ENCODE assay signal across 1 cellular context in the genomic region with DNA sequence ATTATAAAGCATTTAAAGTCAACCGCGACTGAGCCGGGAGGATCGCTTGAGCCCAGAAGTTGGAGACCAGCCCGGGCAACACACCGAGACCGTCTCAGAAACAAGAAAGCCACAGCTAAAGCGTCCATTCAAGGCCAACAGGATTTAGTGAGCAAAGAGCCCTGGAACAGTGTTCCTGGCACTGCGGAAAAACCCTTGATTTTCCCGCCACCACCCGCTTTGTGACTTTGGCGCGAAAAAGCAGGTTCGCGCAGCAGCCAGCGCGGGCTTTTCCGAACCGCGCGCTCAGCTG.
TF ChIP-seq lines count a peak whose summit lies in the region.

No MANE protein-coding gene starts in this region.

TF ChIP-seq in HepG2, 621 proteins besides CTCF, POLR2A, EP300 and RAD21 (continued from another document and continues in another):
- TF ChIP-seq, protein P1, sequence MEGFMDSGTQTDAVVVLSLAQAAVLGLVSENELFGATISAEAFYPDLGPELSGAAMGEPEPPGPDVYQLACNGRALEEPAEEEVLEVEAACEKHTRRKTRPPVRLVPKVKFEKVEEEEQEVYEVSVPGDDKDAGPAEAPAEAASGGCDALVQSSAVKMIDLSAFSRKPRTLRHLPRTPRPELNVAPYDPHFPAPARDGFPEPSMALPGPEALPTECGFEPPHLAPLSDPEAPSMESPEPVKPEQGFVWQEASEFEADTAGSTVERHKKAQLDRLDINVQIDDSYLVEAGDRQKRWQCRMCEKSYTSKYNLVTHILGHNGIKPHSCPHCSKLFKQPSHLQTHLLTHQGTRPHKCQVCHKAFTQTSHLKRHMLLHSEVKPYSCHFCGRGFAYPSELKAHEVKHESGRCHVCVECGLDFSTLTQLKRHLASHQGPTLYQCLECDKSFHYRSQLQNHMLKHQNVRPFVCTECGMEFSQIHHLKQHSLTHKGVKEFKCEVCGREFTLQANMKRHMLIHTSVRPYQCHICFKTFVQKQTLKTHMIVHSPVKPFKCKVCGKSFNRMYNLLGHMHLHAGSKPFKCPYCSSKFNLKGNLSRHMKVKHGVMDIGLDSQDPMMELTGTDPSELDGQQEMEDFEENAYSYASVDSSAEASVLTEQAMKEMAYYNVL (CRISPR knock-in tag; IDR thresholded peaks at IDR 0.05; ENCODE audit: borderline replicate concordance), result 0 out of 2 replicates have a peak, but pooled peaks have one; percentile 61
- TF ChIP-seq, protein P2, sequence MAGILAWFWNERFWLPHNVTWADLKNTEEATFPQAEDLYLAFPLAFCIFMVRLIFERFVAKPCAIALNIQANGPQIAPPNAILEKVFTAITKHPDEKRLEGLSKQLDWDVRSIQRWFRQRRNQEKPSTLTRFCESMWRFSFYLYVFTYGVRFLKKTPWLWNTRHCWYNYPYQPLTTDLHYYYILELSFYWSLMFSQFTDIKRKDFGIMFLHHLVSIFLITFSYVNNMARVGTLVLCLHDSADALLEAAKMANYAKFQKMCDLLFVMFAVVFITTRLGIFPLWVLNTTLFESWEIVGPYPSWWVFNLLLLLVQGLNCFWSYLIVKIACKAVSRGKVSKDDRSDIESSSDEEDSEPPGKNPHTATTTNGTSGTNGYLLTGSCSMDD (CRISPR knock-in tag; IDR thresholded peaks at IDR 0.05), result no peak; the same call in 1 of the 2 replicates
- TF ChIP-seq ZNF782 (CRISPR knock-in tag; IDR thresholded peaks at IDR 0.05; ENCODE audit: borderline replicate concordance) (no peak), FOSL2 (CRISPR knock-in tag; IDR thresholded peaks at IDR 0.05) (no peak), ZNF3 (CRISPR knock-in tag; IDR thresholded peaks at IDR 0.05) (no peak), BCL6 (CRISPR knock-in tag; IDR thresholded peaks at IDR 0.05) (no peak), SIX1 (CRISPR knock-in tag; IDR thresholded peaks at IDR 0.05; ENCODE audit: borderline replicate concordance) (no peak), ZNF17 (CRISPR knock-in tag; IDR thresholded peaks at IDR 0.05) (0 out of 2 replicates have a peak, but pooled peaks have one; percentile 99), ZEB1 (IDR thresholded peaks at IDR 0.05; ENCODE audit: insufficient replicate concordance, low read depth) (no peak), KLF15 (CRISPR knock-in tag; IDR thresholded peaks at IDR 0.05; ENCODE audit: borderline replicate concordance) (peak; percentile 99), ARNT (IDR thresholded peaks at IDR 0.05) (no peak), ZNF747 (CRISPR knock-in tag; IDR thresholded peaks at IDR 0.05; ENCODE audit: borderline replicate concordance) (no peak), ZNF776 (CRISPR knock-in tag; IDR thresholded peaks at IDR 0.05) (no peak), TCF7L2 (IDR thresholded peaks at IDR 0.05; ENCODE audit: low read depth, low read length) (no peak), TGIF2 (CRISPR knock-in tag; IDR thresholded peaks at IDR 0.05) (peak; percentile 87; the same call in 1 of the 2 replicates), IRX3 (CRISPR knock-in tag; IDR thresholded peaks at IDR 0.05; ENCODE audit: borderline replicate concordance, low read depth) (no peak; the same call in 1 of the 2 replicates), CREB1 (IDR thresholded peaks at IDR 0.05) (no peak), CREB1 (CRISPR knock-in tag; IDR thresholded peaks at IDR 0.05) (no peak), TBX3 (IDR thresholded peaks at IDR 0.05; ENCODE audit: borderline replicate concordance) (no peak), ONECUT2 (CRISPR knock-in tag; IDR thresholded peaks at IDR 0.05) (no peak; the same call in 1 of the 2 replicates), DPF2 (CRISPR knock-in tag; IDR thresholded peaks at IDR 0.05; ENCODE audit: borderline replicate concordance, low read depth) (no peak), ZNF543 (CRISPR knock-in tag; IDR thresholded peaks at IDR 0.05) (no peak)
- TF ChIP-seq, protein P3, sequence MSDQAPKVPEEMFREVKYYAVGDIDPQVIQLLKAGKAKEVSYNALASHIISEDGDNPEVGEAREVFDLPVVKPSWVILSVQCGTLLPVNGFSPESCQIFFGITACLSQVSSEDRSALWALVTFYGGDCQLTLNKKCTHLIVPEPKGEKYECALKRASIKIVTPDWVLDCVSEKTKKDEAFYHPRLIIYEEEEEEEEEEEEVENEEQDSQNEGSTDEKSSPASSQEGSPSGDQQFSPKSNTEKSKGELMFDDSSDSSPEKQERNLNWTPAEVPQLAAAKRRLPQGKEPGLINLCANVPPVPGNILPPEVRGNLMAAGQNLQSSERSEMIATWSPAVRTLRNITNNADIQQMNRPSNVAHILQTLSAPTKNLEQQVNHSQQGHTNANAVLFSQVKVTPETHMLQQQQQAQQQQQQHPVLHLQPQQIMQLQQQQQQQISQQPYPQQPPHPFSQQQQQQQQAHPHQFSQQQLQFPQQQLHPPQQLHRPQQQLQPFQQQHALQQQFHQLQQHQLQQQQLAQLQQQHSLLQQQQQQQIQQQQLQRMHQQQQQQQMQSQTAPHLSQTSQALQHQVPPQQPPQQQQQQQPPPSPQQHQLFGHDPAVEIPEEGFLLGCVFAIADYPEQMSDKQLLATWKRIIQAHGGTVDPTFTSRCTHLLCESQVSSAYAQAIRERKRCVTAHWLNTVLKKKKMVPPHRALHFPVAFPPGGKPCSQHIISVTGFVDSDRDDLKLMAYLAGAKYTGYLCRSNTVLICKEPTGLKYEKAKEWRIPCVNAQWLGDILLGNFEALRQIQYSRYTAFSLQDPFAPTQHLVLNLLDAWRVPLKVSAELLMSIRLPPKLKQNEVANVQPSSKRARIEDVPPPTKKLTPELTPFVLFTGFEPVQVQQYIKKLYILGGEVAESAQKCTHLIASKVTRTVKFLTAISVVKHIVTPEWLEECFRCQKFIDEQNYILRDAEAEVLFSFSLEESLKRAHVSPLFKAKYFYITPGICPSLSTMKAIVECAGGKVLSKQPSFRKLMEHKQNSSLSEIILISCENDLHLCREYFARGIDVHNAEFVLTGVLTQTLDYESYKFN (CRISPR knock-in tag; conservative IDR thresholded peaks at IDR 0.05), result no peak
- TF ChIP-seq, protein P4, sequence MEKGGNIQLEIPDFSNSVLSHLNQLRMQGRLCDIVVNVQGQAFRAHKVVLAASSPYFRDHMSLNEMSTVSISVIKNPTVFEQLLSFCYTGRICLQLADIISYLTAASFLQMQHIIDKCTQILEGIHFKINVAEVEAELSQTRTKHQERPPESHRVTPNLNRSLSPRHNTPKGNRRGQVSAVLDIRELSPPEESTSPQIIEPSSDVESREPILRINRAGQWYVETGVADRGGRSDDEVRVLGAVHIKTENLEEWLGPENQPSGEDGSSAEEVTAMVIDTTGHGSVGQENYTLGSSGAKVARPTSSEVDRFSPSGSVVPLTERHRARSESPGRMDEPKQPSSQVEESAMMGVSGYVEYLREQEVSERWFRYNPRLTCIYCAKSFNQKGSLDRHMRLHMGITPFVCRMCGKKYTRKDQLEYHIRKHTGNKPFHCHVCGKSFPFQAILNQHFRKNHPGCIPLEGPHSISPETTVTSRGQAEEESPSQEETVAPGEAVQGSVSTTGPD (CRISPR knock-in tag; IDR thresholded peaks at IDR 0.05), result peak; percentile 88
- TF ChIP-seq, protein P5, sequence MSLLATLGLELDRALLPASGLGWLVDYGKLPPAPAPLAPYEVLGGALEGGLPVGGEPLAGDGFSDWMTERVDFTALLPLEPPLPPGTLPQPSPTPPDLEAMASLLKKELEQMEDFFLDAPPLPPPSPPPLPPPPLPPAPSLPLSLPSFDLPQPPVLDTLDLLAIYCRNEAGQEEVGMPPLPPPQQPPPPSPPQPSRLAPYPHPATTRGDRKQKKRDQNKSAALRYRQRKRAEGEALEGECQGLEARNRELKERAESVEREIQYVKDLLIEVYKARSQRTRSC (CRISPR knock-in tag; IDR thresholded peaks at IDR 0.05; ENCODE audit: low read depth), result no peak
- TF ChIP-seq, protein P6, sequence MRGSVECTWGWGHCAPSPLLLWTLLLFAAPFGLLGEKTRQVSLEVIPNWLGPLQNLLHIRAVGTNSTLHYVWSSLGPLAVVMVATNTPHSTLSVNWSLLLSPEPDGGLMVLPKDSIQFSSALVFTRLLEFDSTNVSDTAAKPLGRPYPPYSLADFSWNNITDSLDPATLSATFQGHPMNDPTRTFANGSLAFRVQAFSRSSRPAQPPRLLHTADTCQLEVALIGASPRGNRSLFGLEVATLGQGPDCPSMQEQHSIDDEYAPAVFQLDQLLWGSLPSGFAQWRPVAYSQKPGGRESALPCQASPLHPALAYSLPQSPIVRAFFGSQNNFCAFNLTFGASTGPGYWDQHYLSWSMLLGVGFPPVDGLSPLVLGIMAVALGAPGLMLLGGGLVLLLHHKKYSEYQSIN (CRISPR knock-in tag; IDR thresholded peaks at IDR 0.05; ENCODE audit: borderline replicate concordance), result no peak
- TF ChIP-seq, protein P7, sequence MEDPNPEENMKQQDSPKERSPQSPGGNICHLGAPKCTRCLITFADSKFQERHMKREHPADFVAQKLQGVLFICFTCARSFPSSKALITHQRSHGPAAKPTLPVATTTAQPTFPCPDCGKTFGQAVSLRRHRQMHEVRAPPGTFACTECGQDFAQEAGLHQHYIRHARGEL (CRISPR knock-in tag; IDR thresholded peaks at IDR 0.05), result no peak; the same call in 1 of the 2 replicates
- TF ChIP-seq, protein P8, sequence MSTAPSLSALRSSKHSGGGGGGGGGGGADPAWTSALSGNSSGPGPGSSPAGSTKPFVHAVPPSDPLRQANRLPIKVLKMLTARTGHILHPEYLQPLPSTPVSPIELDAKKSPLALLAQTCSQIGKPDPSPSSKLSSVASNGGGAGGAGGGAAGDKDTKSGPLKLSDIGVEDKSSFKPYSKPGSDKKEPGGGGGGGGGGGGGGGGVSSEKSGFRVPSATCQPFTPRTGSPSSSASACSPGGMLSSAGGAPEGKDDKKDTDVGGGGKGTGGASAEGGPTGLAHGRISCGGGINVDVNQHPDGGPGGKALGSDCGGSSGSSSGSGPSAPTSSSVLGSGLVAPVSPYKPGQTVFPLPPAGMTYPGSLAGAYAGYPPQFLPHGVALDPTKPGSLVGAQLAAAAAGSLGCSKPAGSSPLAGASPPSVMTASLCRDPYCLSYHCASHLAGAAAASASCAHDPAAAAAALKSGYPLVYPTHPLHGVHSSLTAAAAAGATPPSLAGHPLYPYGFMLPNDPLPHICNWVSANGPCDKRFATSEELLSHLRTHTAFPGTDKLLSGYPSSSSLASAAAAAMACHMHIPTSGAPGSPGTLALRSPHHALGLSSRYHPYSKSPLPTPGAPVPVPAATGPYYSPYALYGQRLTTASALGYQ (CRISPR knock-in tag; IDR thresholded peaks at IDR 0.05), result no peak; the same call in 1 of the 2 replicates
- TF ChIP-seq, protein P9, sequence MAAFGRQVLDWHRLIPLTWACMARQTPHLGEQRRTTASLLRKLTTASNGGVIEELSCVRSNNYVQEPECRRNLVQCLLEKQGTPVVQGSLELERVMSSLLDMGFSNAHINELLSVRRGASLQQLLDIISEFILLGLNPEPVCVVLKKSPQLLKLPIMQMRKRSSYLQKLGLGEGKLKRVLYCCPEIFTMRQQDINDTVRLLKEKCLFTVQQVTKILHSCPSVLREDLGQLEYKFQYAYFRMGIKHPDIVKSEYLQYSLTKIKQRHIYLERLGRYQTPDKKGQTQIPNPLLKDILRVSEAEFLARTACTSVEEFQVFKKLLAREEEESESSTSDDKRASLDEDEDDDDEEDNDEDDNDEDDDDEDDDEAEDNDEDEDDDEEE (CRISPR knock-in tag; IDR thresholded peaks at IDR 0.05), result no peak; the same call in 1 of the 2 replicates
- TF ChIP-seq, protein P10, sequence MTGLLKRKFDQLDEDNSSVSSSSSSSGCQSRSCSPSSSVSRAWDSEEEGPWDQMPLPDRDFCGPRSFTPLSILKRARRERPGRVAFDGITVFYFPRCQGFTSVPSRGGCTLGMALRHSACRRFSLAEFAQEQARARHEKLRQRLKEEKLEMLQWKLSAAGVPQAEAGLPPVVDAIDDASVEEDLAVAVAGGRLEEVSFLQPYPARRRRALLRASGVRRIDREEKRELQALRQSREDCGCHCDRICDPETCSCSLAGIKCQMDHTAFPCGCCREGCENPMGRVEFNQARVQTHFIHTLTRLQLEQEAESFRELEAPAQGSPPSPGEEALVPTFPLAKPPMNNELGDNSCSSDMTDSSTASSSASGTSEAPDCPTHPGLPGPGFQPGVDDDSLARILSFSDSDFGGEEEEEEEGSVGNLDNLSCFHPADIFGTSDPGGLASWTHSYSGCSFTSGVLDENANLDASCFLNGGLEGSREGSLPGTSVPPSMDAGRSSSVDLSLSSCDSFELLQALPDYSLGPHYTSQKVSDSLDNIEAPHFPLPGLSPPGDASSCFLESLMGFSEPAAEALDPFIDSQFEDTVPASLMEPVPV (CRISPR knock-in tag; IDR thresholded peaks at IDR 0.05), result no peak
- TF ChIP-seq, protein P11, sequence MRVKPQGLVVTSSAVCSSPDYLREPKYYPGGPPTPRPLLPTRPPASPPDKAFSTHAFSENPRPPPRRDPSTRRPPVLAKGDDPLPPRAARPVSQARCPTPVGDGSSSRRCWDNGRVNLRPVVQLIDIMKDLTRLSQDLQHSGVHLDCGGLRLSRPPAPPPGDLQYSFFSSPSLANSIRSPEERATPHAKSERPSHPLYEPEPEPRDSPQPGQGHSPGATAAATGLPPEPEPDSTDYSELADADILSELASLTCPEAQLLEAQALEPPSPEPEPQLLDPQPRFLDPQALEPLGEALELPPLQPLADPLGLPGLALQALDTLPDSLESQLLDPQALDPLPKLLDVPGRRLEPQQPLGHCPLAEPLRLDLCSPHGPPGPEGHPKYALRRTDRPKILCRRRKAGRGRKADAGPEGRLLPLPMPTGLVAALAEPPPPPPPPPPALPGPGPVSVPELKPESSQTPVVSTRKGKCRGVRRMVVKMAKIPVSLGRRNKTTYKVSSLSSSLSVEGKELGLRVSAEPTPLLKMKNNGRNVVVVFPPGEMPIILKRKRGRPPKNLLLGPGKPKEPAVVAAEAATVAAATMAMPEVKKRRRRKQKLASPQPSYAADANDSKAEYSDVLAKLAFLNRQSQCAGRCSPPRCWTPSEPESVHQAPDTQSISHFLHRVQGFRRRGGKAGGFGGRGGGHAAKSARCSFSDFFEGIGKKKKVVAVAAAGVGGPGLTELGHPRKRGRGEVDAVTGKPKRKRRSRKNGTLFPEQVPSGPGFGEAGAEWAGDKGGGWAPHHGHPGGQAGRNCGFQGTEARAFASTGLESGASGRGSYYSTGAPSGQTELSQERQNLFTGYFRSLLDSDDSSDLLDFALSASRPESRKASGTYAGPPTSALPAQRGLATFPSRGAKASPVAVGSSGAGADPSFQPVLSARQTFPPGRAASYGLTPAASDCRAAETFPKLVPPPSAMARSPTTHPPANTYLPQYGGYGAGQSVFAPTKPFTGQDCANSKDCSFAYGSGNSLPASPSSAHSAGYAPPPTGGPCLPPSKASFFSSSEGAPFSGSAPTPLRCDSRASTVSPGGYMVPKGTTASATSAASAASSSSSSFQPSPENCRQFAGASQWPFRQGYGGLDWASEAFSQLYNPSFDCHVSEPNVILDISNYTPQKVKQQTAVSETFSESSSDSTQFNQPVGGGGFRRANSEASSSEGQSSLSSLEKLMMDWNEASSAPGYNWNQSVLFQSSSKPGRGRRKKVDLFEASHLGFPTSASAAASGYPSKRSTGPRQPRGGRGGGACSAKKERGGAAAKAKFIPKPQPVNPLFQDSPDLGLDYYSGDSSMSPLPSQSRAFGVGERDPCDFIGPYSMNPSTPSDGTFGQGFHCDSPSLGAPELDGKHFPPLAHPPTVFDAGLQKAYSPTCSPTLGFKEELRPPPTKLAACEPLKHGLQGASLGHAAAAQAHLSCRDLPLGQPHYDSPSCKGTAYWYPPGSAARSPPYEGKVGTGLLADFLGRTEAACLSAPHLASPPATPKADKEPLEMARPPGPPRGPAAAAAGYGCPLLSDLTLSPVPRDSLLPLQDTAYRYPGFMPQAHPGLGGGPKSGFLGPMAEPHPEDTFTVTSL (CRISPR knock-in tag; IDR thresholded peaks at IDR 0.05; ENCODE audit: borderline replicate concordance), result peak; percentile 90
- TF ChIP-seq, protein P12, sequence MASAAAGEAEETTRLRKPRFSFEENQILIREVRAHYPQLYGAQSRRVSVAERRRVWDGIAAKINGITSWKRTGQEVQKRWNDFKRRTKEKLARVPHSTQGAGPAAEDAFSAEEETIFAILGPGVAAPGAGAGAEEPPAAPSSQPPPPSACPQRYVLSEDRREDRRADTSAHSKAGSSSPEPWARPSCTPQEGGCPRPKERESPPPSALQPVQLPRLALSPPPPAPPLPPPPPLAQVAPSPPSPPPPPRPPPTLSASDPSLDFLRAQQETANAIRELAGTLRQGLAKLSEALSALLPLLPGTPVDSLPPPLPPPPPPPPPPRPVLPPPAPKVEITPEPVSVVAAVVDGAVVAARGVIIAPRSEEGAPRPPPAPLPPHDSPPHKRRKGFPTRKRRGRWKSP (CRISPR knock-in tag; IDR thresholded peaks at IDR 0.05), result no peak
